Comparison of ENCODE assay signal across 9 cellular contexts in genomic region chr6:87152528-87152950, GRCh38. TPM values are rescaled to one million over a fixed set of nuclear protein-coding genes. Genes with fewer than 3 reads are reported as not detected.
DNase-seq lines count a peak whose midpoint lies in the region; ATAC-seq and TF ChIP-seq lines count a peak whose summit lies in the region.
"Had no signal": no experiment of that assay in that cellular context is flagged by ENCODE, and none has a peak within 500 bp of the region (broad histone marks: within the 10 kb centered on the region; RNA-seq: fewer than 3 reads in every experiment).

No MANE protein-coding gene starts in this region.

- ATAC-seq in T-cell (replicated peaks in 1 of 4) = no peak

- peaks cover 19% of the 10 kb centered on the region for H3K27me3 Mint-ChIP-seq in T-helper 1 cell treated with Interleukin-12 subunit alpha and Interleukin-12 subunit beta and Interleukin-4 antibody, amounts not matched to agents 30 μg/mL and 1 μg/mL, for 36 hours (ENCODE audit: low read depth)
- H3K27me3 Mint-ChIP-seq in T-cell = no peaks in the 10 kb centered on the region

- H3K9ac ChIP-seq in fibroblast of lung (ENCODE audit: insufficient read depth, low read length) = peak overlapping the region; percentile 84

- H3K4me3 ChIP-seq in fibroblast of lung (replicated peaks in 1 of 4; ENCODE audit: control extremely low read depth in 1 of 4, insufficient read depth in 1 of 4, low read depth in 3 of 4, low read length in 4 of 4) (peak overlapping the region; percentile 43 to 60 (median 55)), skeletal muscle cell (ENCODE audit: low read depth, low read length) (peak overlapping the region; percentile 47), HAP-1 (no peak overlapping the region)

- TF ChIP-seq CTCF in fibroblast of lung (conservative IDR thresholded peaks at IDR 0.05 in 1 of 2, IDR thresholded peaks at IDR 0.05 in 1 of 2; ENCODE audit: low read depth in 1 of 2, low read length in 2 of 2) = no peak

- peaks cover 38% of the 10 kb centered on the region for H3K4me1 Mint-ChIP-seq in T-helper 1 cell treated with Interleukin-12 subunit alpha and Interleukin-12 subunit beta and Interleukin-4 antibody, amounts not matched to agents 30 μg/mL and 1 μg/mL, for 36 hours (ENCODE audit: low read depth)
- peaks cover 38 to 44% (median 39%) of the 10 kb centered on the region in 3 donors for H3K4me1 Mint-ChIP-seq in T-cell

- H3K27ac Mint-ChIP-seq in T-helper 1 cell treated with Interleukin-12 subunit alpha and Interleukin-12 subunit beta and Interleukin-4 antibody, amounts not matched to agents 30 μg/mL and 1 μg/mL, for 36 hours = peak overlapping the region; percentile 100
- H3K27ac Mint-ChIP-seq in T-cell = peak overlapping the region; percentile 96 to 97

- peak overlapping the region; percentile 91 for H3K27ac ChIP-seq in fibroblast of lung (ENCODE audit: insufficient read depth, low read length)

- in situ Hi-C loops in HAP-1 (cut with MboI; ENCODE audit: low sequenced_read_pairs) = no loop called here

- H3K4me3 Mint-ChIP-seq in T-helper 1 cell treated with Interleukin-12 subunit alpha and Interleukin-12 subunit beta and Interleukin-4 antibody, amounts not matched to agents 30 μg/mL and 1 μg/mL, for 36 hours = peak overlapping the region; percentile 97
- peak overlapping the region; percentile 83 to 87 (median 83) for H3K4me3 Mint-ChIP-seq in T-cell

- H3K27me3 ChIP-seq in fibroblast of lung (ENCODE audit: control insufficient read depth, insufficient read depth, low read length) (no peaks in the 10 kb centered on the region), HAP-1 (ENCODE audit: low read depth) (peaks cover 2% of the 10 kb centered on the region; the same call in 1 of the 2 replicates)

- H2AFZ ChIP-seq in fibroblast of lung (ENCODE audit: low read length) = peak overlapping the region; percentile 94

- DNase-seq in T-helper 1 cell (no peak), T-cell (no peak), fibroblast of lung (ENCODE audit: low read depth in 2 of 2) (peak; percentile 26 to 31), skeletal muscle cell (ENCODE audit: low read depth) (no peak), NCI-H1105 treated with DMSO at 0.1 percent for 48 hours (lab: John Stamatoyannopoulos, UW) (no peak), NOMO-1 treated with dmso at 0.1 percent for 144 hours (lab: John Stamatoyannopoulos, UW; ENCODE audit: unreplicated experiment) (no peak), HAP-1 (ENCODE audit: low spot score in 2 of 2) (no peak)

- peak overlapping the region; percentile 65 for H3K4me2 ChIP-seq in fibroblast of lung (ENCODE audit: extremely low read depth, insufficient read depth, low read length)

- H3K9me3 Mint-ChIP-seq in T-helper 1 cell treated with Interleukin-12 subunit alpha and Interleukin-12 subunit beta and Interleukin-4 antibody, amounts not matched to agents 30 μg/mL and 1 μg/mL, for 36 hours = no peaks in the 10 kb centered on the region
- H3K9me3 Mint-ChIP-seq in T-cell = no peaks in the 10 kb centered on the region

- H3K79me2 ChIP-seq in fibroblast of lung (ENCODE audit: control insufficient read depth, insufficient read depth, low read length) = peaks cover 31% of the 10 kb centered on the region

- CTCF ChIA-PET in T-cell (lab: Charles Lee) = interaction anchor here in 1 of 2 donors (0.7 to 0.9 kb wide), 2 partner anchors 433 to 546 kb away, joined by 3 to 4 read pairs; no protein-coding TSS in a partner anchor

- peaks cover 19% of the 10 kb centered on the region for H3K36me3 Mint-ChIP-seq in T-helper 1 cell treated with Interleukin-12 subunit alpha and Interleukin-12 subunit beta and Interleukin-4 antibody, amounts not matched to agents 30 μg/mL and 1 μg/mL, for 36 hours (ENCODE audit: low read depth)
- peaks cover 2% of the 10 kb centered on the region for H3K36me3 Mint-ChIP-seq in T-cell

- POLR2A ChIA-PET in T-cell (lab: Charles Lee) = interaction anchor here in 1 of 2 donors (0.7 kb wide), 1 partner anchor 13 kb away, joined by 7 read pairs; no protein-coding TSS in a partner anchor

- no peaks in the 10 kb centered on the region for H4K20me1 ChIP-seq in fibroblast of lung (ENCODE audit: control insufficient read depth, extremely low read depth, insufficient read depth, low read length)

- H3K36me3 ChIP-seq in fibroblast of lung (ENCODE audit: control insufficient read depth, insufficient read depth, low read length) = no peaks in the 10 kb centered on the region
- H3K36me3 ChIP-seq in HAP-1 (replicated peaks) = no peaks in the 10 kb centered on the region

- H3K4me1 ChIP-seq in fibroblast of lung (ENCODE audit: control insufficient read depth, extremely low read depth, insufficient read depth, low read length) (peaks cover 15% of the 10 kb centered on the region), HAP-1 (peaks cover 6% of the 10 kb centered on the region; the same call in 1 of the 2 replicates)

- no peaks in the 10 kb centered on the region for H3K9me3 ChIP-seq in fibroblast of lung (ENCODE audit: control insufficient read depth, insufficient read depth, low read depth, low read length)
- no peaks in the 10 kb centered on the region for H3K9me3 ChIP-seq in HAP-1

RNA-seq across cellular contexts. Expression of gene ZNF292, which starts 2.8 kb away (rescaled TPM):
- total RNA-seq in T-cell (10 to 100 TPM; 57.7 to 81.5 (median 66.1) TPM), fibroblast of lung (22.6 and 23.6 TPM in 2 replicates)
- polyA plus RNA-seq in fibroblast of lung = 7.3 and 14.3 TPM in 2 replicates
- polyA plus RNA-seq in fibroblast of lung (2012) = 4.1 and 8.6 TPM in 2 replicates
- polyA minus RNA-seq in fibroblast of lung (ENCODE audit: low replicate concordance) = 0.59 and 6.2 TPM in 2 replicates

RNA-seq across cellular contexts. Expression of gene CGA, which starts 57.6 kb away (rescaled TPM):
- total RNA-seq in T-cell (not detected), fibroblast of lung (not detected in 2 replicates)
- polyA plus RNA-seq in fibroblast of lung = 0.09 and 0.18 TPM in 2 replicates
- polyA plus RNA-seq in fibroblast of lung (2012) = 0.22 and 0.29 TPM in 2 replicates
- polyA minus RNA-seq in fibroblast of lung (ENCODE audit: low replicate concordance) = not detected in 2 replicates
- total RNA-seq: Daoy had no signal

Comparison
In these comparisons a context has a peak if more than half of its experiments do, and no peak if none do; other contexts are left out.
1. DNase-seq: peak in fibroblast of lung (2 of 2); none in T-helper 1 cell (0 of 5), T-cell (0 of 34), skeletal muscle cell (single experiment), NCI-H1105 treated with DMSO at 0.1 percent for 48 hours (single experiment), NOMO-1 treated with dmso at 0.1 percent for 144 hours (single experiment) and HAP-1 (0 of 2).